1 cellular context compared by ENCODE assay signal in genomic region chr15:78065973-78066946, GRCh38.
TF ChIP-seq lines count a peak whose summit lies in the region.

No MANE protein-coding gene starts in this region.

TF ChIP-seq in GM12878, 131 proteins besides CTCF, POLR2A, EP300 and RAD21 (continued from another document and continues in another):
- TF ChIP-seq PAX5 (IDR thresholded peaks at IDR 0.05; ENCODE audit: borderline replicate concordance, low read depth, low read length) (peak; percentile 78; the same call in 1 of the 2 replicates), FOXM1 (IDR thresholded peaks at IDR 0.05; ENCODE audit: low read depth, low read length) (0 out of 2 replicates have a peak, but pooled peaks have one; percentile 10), POLR2AphosphoS5 (IDR thresholded peaks at IDR 0.05; ENCODE audit: low read length) (peak; percentile 62), ZSCAN29 (IDR thresholded peaks at IDR 0.05) (0 out of 2 replicates have a peak, but pooled peaks have one; percentile 36), MTA2 (IDR thresholded peaks at IDR 0.05; ENCODE audit: low read depth) (peak; percentile 49; the same call in 1 of the 2 replicates), IRF4 (IDR thresholded peaks at IDR 0.05; ENCODE audit: low read depth, low read length) (peak; percentile 61), RBBP5 (conservative IDR thresholded peaks at IDR 0.05) (no peak), RCOR1 (conservative IDR thresholded peaks at IDR 0.05; ENCODE audit: low read depth, low read length) (0 out of 2 replicates have a peak, but pooled peaks have one; percentile 22), POU2F2 (IDR thresholded peaks at IDR 0.05; ENCODE audit: borderline replicate concordance, low read depth, low read length) (peak; percentile 79; the same call in 1 of the 3 replicates), YY1 (IDR thresholded peaks at IDR 0.05; ENCODE audit: low read depth, low read length) (peak; percentile 76), NFIC (IDR thresholded peaks at IDR 0.05; ENCODE audit: low read depth, low read length) (peak; percentile 54; the same call in 1 of the 2 replicates), CHD2 (IDR thresholded peaks at IDR 0.05; ENCODE audit: borderline replicate concordance, low read depth, low read length) (0 out of 2 replicates have a peak, but pooled peaks have one; percentile 20), JUNB (IDR thresholded peaks at IDR 0.05) (peak; percentile 28; the same call in 1 of the 2 replicates), NR2F1 (conservative IDR thresholded peaks at IDR 0.05) (no peak; the same call in 1 of the 2 replicates), ELK1 (IDR thresholded peaks at IDR 0.05; ENCODE audit: low read depth, low read length) (no peak), NBN (IDR thresholded peaks at IDR 0.05) (0 out of 2 replicates have a peak, but pooled peaks have one; percentile 66), NR2C2 (IDR thresholded peaks at IDR 0.05; ENCODE audit: borderline replicate concordance, control insufficient read depth, insufficient read length, low read depth) (no peak), MLLT1 (IDR thresholded peaks at IDR 0.05) (0 out of 2 replicates have a peak, but pooled peaks have one; percentile 51), BHLHE40 (IDR thresholded peaks at IDR 0.05; ENCODE audit: borderline replicate concordance in 1 of 2, low read depth in 2 of 2, low read length in 1 of 2) (peak in 1 of 2 experiments; percentile 22; a peak in 1 of 4 replicates), CHD1 (IDR thresholded peaks at IDR 0.05; ENCODE audit: low read depth, low read length) (no peak), CREB1 (IDR thresholded peaks at IDR 0.05; ENCODE audit: low read depth) (0 out of 2 replicates have a peak, but pooled peaks have one; percentile 29), ZNF24 (IDR thresholded peaks at IDR 0.05) (peak; percentile 26; the same call in 1 of the 2 replicates), BCL11A (IDR thresholded peaks at IDR 0.05; ENCODE audit: low read depth, low read length) (peak; percentile 47; the same call in 1 of the 2 replicates), MEF2A (IDR thresholded peaks at IDR 0.05; ENCODE audit: insufficient read depth, low read depth, low read length) (peak; percentile 72; the same call in 1 of the 2 replicates), TBL1XR1 (IDR thresholded peaks at IDR 0.05; ENCODE audit: low read depth, low read length) (peak; percentile 69; the same call in 1 of the 2 replicates), ETV6 (conservative IDR thresholded peaks at IDR 0.05 in 1 of 2, IDR thresholded peaks at IDR 0.05 in 1 of 2; ENCODE audit: borderline replicate concordance in 1 of 2, low read depth in 1 of 2) (peak in 1 of 2 experiments; percentile 14; a peak in 1 of 4 replicates), ZBTB40 (IDR thresholded peaks at IDR 0.05; ENCODE audit: borderline replicate concordance) (no peak), SMARCA5 (IDR thresholded peaks at IDR 0.05) (0 out of 2 replicates have a peak, but pooled peaks have one; percentile 10), SUZ12 (IDR thresholded peaks at IDR 0.05; ENCODE audit: unreplicated experiment) (no peak), CBFB (IDR thresholded peaks at IDR 0.05; ENCODE audit: low read depth) (peak; percentile 77; the same call in 1 of the 2 replicates), ZBED1 (IDR thresholded peaks at IDR 0.05; ENCODE audit: borderline replicate concordance) (0 out of 2 replicates have a peak, but pooled peaks have one; percentile 25), STAT3 (IDR thresholded peaks at IDR 0.05; ENCODE audit: low read depth, low read length) (no peak), EED (IDR thresholded peaks at IDR 0.05; ENCODE audit: low read depth) (peak; percentile 56; the same call in 1 of the 2 replicates), IKZF1 (conservative IDR thresholded peaks at IDR 0.05) (peak; percentile 47), SMAD5 (IDR thresholded peaks at IDR 0.05; ENCODE audit: low read depth) (0 out of 2 replicates have a peak, but pooled peaks have one; percentile 39), DPF2 (IDR thresholded peaks at IDR 0.05) (no peak; the same call in 1 of the 2 replicates), RFX5 (IDR thresholded peaks at IDR 0.05; ENCODE audit: low read depth, low read length) (no peak), RUNX3 (IDR thresholded peaks at IDR 0.05; ENCODE audit: low read length) (peak; percentile 97)
- TF ChIP-seq, protein P1, sequence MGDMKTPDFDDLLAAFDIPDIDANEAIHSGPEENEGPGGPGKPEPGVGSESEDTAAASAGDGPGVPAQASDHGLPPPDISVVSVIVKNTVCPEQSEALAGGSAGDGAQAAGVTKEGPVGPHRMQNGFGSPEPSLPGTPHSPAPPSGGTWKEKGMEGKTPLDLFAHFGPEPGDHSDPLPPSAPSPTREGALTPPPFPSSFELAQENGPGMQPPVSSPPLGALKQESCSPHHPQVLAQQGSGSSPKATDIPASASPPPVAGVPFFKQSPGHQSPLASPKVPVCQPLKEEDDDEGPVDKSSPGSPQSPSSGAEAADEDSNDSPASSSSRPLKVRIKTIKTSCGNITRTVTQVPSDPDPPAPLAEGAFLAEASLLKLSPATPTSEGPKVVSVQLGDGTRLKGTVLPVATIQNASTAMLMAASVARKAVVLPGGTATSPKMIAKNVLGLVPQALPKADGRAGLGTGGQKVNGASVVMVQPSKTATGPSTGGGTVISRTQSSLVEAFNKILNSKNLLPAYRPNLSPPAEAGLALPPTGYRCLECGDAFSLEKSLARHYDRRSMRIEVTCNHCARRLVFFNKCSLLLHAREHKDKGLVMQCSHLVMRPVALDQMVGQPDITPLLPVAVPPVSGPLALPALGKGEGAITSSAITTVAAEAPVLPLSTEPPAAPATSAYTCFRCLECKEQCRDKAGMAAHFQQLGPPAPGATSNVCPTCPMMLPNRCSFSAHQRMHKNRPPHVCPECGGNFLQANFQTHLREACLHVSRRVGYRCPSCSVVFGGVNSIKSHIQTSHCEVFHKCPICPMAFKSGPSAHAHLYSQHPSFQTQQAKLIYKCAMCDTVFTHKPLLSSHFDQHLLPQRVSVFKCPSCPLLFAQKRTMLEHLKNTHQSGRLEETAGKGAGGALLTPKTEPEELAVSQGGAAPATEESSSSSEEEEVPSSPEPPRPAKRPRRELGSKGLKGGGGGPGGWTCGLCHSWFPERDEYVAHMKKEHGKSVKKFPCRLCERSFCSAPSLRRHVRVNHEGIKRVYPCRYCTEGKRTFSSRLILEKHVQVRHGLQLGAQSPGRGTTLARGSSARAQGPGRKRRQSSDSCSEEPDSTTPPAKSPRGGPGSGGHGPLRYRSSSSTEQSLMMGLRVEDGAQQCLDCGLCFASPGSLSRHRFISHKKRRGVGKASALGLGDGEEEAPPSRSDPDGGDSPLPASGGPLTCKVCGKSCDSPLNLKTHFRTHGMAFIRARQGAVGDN (IDR thresholded peaks at IDR 0.05): peak; percentile 14; the same call in 1 of the 2 replicates
- TF ChIP-seq, protein P2, sequence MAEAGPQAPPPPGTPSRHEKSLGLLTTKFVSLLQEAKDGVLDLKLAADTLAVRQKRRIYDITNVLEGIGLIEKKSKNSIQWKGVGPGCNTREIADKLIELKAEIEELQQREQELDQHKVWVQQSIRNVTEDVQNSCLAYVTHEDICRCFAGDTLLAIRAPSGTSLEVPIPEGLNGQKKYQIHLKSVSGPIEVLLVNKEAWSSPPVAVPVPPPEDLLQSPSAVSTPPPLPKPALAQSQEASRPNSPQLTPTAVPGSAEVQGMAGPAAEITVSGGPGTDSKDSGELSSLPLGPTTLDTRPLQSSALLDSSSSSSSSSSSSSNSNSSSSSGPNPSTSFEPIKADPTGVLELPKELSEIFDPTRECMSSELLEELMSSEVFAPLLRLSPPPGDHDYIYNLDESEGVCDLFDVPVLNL (IDR thresholded peaks at IDR 0.05; ENCODE audit: low read depth, low read length): no peak
- TF ChIP-seq, protein P3, sequence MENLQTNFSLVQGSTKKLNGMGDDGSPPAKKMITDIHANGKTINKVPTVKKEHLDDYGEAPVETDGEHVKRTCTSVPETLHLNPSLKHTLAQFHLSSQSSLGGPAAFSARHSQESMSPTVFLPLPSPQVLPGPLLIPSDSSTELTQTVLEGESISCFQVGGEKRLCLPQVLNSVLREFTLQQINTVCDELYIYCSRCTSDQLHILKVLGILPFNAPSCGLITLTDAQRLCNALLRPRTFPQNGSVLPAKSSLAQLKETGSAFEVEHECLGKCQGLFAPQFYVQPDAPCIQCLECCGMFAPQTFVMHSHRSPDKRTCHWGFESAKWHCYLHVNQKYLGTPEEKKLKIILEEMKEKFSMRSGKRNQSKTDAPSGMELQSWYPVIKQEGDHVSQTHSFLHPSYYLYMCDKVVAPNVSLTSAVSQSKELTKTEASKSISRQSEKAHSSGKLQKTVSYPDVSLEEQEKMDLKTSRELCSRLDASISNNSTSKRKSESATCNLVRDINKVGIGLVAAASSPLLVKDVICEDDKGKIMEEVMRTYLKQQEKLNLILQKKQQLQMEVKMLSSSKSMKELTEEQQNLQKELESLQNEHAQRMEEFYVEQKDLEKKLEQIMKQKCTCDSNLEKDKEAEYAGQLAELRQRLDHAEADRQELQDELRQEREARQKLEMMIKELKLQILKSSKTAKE (IDR thresholded peaks at IDR 0.05; ENCODE audit: low read depth, poor library complexity, severe bottlenecking): peak; percentile 18
- TF ChIP-seq, protein P4, sequence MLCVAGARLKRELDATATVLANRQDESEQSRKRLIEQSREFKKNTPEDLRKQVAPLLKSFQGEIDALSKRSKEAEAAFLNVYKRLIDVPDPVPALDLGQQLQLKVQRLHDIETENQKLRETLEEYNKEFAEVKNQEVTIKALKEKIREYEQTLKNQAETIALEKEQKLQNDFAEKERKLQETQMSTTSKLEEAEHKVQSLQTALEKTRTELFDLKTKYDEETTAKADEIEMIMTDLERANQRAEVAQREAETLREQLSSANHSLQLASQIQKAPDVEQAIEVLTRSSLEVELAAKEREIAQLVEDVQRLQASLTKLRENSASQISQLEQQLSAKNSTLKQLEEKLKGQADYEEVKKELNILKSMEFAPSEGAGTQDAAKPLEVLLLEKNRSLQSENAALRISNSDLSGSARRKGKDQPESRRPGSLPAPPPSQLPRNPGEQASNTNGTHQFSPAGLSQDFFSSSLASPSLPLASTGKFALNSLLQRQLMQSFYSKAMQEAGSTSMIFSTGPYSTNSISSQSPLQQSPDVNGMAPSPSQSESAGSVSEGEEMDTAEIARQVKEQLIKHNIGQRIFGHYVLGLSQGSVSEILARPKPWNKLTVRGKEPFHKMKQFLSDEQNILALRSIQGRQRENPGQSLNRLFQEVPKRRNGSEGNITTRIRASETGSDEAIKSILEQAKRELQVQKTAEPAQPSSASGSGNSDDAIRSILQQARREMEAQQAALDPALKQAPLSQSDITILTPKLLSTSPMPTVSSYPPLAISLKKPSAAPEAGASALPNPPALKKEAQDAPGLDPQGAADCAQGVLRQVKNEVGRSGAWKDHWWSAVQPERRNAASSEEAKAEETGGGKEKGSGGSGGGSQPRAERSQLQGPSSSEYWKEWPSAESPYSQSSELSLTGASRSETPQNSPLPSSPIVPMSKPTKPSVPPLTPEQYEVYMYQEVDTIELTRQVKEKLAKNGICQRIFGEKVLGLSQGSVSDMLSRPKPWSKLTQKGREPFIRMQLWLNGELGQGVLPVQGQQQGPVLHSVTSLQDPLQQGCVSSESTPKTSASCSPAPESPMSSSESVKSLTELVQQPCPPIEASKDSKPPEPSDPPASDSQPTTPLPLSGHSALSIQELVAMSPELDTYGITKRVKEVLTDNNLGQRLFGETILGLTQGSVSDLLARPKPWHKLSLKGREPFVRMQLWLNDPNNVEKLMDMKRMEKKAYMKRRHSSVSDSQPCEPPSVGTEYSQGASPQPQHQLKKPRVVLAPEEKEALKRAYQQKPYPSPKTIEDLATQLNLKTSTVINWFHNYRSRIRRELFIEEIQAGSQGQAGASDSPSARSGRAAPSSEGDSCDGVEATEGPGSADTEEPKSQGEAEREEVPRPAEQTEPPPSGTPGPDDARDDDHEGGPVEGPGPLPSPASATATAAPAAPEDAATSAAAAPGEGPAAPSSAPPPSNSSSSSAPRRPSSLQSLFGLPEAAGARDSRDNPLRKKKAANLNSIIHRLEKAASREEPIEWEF (IDR thresholded peaks at IDR 0.05; ENCODE audit: insufficient replicate concordance, low read depth, low read length): no peak
